In genomic region chr19:38565686-38566105, GRCh38 we compare ENCODE assay signal across 10 cellular contexts. TPM values are rescaled to one million over a fixed set of nuclear protein-coding genes. Genes with fewer than 3 reads are reported as not detected.
DNase-seq lines count a peak whose midpoint lies in the region; ATAC-seq, FAIRE-seq and TF ChIP-seq lines count a peak whose summit lies in the region.
"Had no signal": no experiment of that assay in that cellular context is flagged by ENCODE, and none has a peak within 500 bp of the region (broad histone marks: within the 10 kb centered on the region; RNA-seq: fewer than 3 reads in every experiment).

No MANE protein-coding gene starts in this region.

- peaks cover 0 to 29% (median 13%) of the 10 kb centered on the region in 4 donors for H3K4me1 Mint-ChIP-seq in CD4-positive, CD25-positive, alpha-beta regulatory T cell
- H3K4me1 Mint-ChIP-seq in activated naive CD8-positive, alpha-beta T cell treated with anti-CD3 and anti-CD28 coated beads, Interleukin-2, amount 50 U/mL, for 24 hours, result peaks cover 12% of the 10 kb centered on the region
- peaks cover 0 to 25% of the 10 kb centered on the region in 2 donors for H3K4me1 Mint-ChIP-seq in natural killer cell

- H2AK5ac ChIP-seq in trophoblast cell (ENCODE audit: low read length), result no peak overlapping the region

- H2BK120ac ChIP-seq in trophoblast cell (ENCODE audit: insufficient read depth, low read length, poor library complexity), result no peak overlapping the region

- H3K79me2 ChIP-seq in trophoblast cell (ENCODE audit: control insufficient read depth, insufficient read depth, low read length, poor library complexity), result no peaks in the 10 kb centered on the region

- no peaks in the 10 kb centered on the region for H3K36me3 ChIP-seq in CD4-positive, CD25-positive, alpha-beta regulatory T cell (ENCODE audit: control insufficient read depth, insufficient read depth, low read length)
- H3K36me3 ChIP-seq in trophoblast cell (ENCODE audit: control insufficient read depth in 1 of 2, insufficient read depth in 2 of 2, low read length in 2 of 2), result no peaks in the 10 kb centered on the region

- no peak overlapping the region for H3K18ac ChIP-seq in trophoblast cell (ENCODE audit: low read length)

- no peaks in the 10 kb centered on the region for H3K79me1 ChIP-seq in trophoblast cell (ENCODE audit: low read length)

- 100% methylated on average over 1 of the region's 22 CpGs for WGBS in trophoblast cell (ENCODE audit: extremely low coverage, insufficient coverage, insufficient read length)

- no peak overlapping the region for H3K23ac ChIP-seq in trophoblast cell (ENCODE audit: low read length)

- H3K27me3 Mint-ChIP-seq in CD4-positive, CD25-positive, alpha-beta regulatory T cell, result peaks cover 9% of the 10 kb centered on the region
- H3K27me3 Mint-ChIP-seq in activated naive CD8-positive, alpha-beta T cell treated with anti-CD3 and anti-CD28 coated beads, Interleukin-2, amount 50 U/mL, for 24 hours, result peaks cover 35% of the 10 kb centered on the region
- peaks cover 26 to 28% of the 10 kb centered on the region in 2 donors for H3K27me3 Mint-ChIP-seq in natural killer cell (ENCODE audit: low read depth in 2 of 2)

- H3K4ac ChIP-seq in trophoblast cell (ENCODE audit: low read depth, low read length), result no peak overlapping the region

- no peak overlapping the region for H3K4me2 ChIP-seq in trophoblast cell (ENCODE audit: low read length)

- H2BK12ac ChIP-seq in trophoblast cell (ENCODE audit: low read length), result no peak overlapping the region

- H3K9me3 ChIP-seq in CD4-positive, CD25-positive, alpha-beta regulatory T cell (ENCODE audit: control insufficient read depth in 2 of 2, low read length in 2 of 2), result no peaks in the 10 kb centered on the region
- H3K9me3 ChIP-seq in trophoblast cell (ENCODE audit: insufficient read depth, low read depth, low read length), result no peaks in the 10 kb centered on the region

- peaks cover 14% of the 10 kb centered on the region for H3K4me1 ChIP-seq in CD4-positive, CD25-positive, alpha-beta regulatory T cell (ENCODE audit: control insufficient read depth, insufficient read depth, low read length, poor library complexity, severe bottlenecking)
- no peaks in the 10 kb centered on the region for H3K4me1 ChIP-seq in trophoblast cell (ENCODE audit: control insufficient read depth in 1 of 2, insufficient read depth in 2 of 2, low read length in 2 of 2)

- no peak overlapping the region for H3K4me3 ChIP-seq in CD4-positive, CD25-positive, alpha-beta regulatory T cell (ENCODE audit: low read depth, low read length)
- no peak overlapping the region for H3K4me3 ChIP-seq in trophoblast cell (ENCODE audit: low read depth, low read length)

- H3K4me3 Mint-ChIP-seq in CD4-positive, CD25-positive, alpha-beta regulatory T cell, result peak overlapping the region; percentile 70 to 88 (median 82)
- H3K4me3 Mint-ChIP-seq in activated naive CD8-positive, alpha-beta T cell treated with anti-CD3 and anti-CD28 coated beads, Interleukin-2, amount 50 U/mL, for 24 hours, result peak overlapping the region; percentile 36
- H3K4me3 Mint-ChIP-seq in natural killer cell, result peak overlapping the region; percentile 84

- no peak overlapping the region for H4K91ac ChIP-seq in trophoblast cell (ENCODE audit: low read depth, low read length)

- no peak for TF ChIP-seq CTCF in natural killer cell (IDR thresholded peaks at IDR 0.05)

- FAIRE-seq in GM18507 (lab: Jason Lieb, UNC), result peak; percentile 59
- FAIRE-seq: TTC549 had no signal

- no peak overlapping the region for H3K14ac ChIP-seq in trophoblast cell (ENCODE audit: low read length)

- no peak overlapping the region for H4K12ac ChIP-seq in trophoblast cell (ENCODE audit: low read depth, low read length)

- no peak overlapping the region for H4K8ac ChIP-seq in trophoblast cell (ENCODE audit: low read depth, low read length)

- H3K27me3 ChIP-seq in CD4-positive, CD25-positive, alpha-beta regulatory T cell (ENCODE audit: control insufficient read depth, insufficient read depth, low read length), result no peaks in the 10 kb centered on the region
- no peaks in the 10 kb centered on the region for H3K27me3 ChIP-seq in trophoblast cell (ENCODE audit: insufficient read depth, low read length)

- H3K36me3 Mint-ChIP-seq in CD4-positive, CD25-positive, alpha-beta regulatory T cell, result no peaks in the 10 kb centered on the region
- H3K36me3 Mint-ChIP-seq in activated naive CD8-positive, alpha-beta T cell treated with anti-CD3 and anti-CD28 coated beads, Interleukin-2, amount 50 U/mL, for 24 hours (ENCODE audit: low read depth), result no peaks in the 10 kb centered on the region
- no peaks in the 10 kb centered on the region for H3K36me3 Mint-ChIP-seq in natural killer cell

- peak overlapping the region in 1 of 3 donors; percentile 71 for H3K27ac Mint-ChIP-seq in CD4-positive, CD25-positive, alpha-beta regulatory T cell
- H3K27ac Mint-ChIP-seq in activated naive CD8-positive, alpha-beta T cell treated with anti-CD3 and anti-CD28 coated beads, Interleukin-2, amount 50 U/mL, for 24 hours, result no peak overlapping the region
- H3K27ac Mint-ChIP-seq in natural killer cell, result no peak overlapping the region

- no peak for DNase-seq in CD4-positive, CD25-positive, alpha-beta regulatory T cell
- no peak for DNase-seq in GM18507 (ENCODE audit: extremely low spot score, insufficient read length, low read depth)
- no peak for DNase-seq in activated naive CD8-positive, alpha-beta T cell treated with anti-CD3 and anti-CD28 coated beads, Interleukin-2, amount 50 U/mL, for 24 hours
- no peak for DNase-seq in natural killer cell
- DNase-seq in trophoblast cell, result no peak
- DNase-seq in DMS 273 treated with DMSO at 0.1 percent for 48 hours (lab: John Stamatoyannopoulos, UW), result no peak
- DNase-seq: DND-41, NCI-H1930 had no signal

- ATAC-seq in CD4-positive, CD25-positive, alpha-beta regulatory T cell (ENCODE audit: low read depth in 2 of 2), result no peak
- no peak for ATAC-seq in activated naive CD8-positive, alpha-beta T cell treated with anti-CD3 and anti-CD28 coated beads, Interleukin-2, amount 50 U/mL, for 24 hours
- ATAC-seq in natural killer cell (no peak), HG03460 (IDR thresholded peaks at IDR 0.05; ENCODE audit: unreplicated experiment) (no peak)

- H3K27ac ChIP-seq in CD4-positive, CD25-positive, alpha-beta regulatory T cell (ENCODE audit: insufficient read depth, low read length, poor library complexity, severe bottlenecking), result no peak overlapping the region
- H3K27ac ChIP-seq in trophoblast cell (ENCODE audit: low read depth, low read length), result no peak overlapping the region

- H2AFZ ChIP-seq in trophoblast cell (ENCODE audit: insufficient read depth, low read length, poor library complexity), result no peak overlapping the region

- intact Hi-C loops in natural killer cell (cut with micrococcal nuclease), result no loop called here

- peaks cover 0 to 2% (median 0%) of the 10 kb centered on the region in 7 donors for H3K9me3 Mint-ChIP-seq in CD4-positive, CD25-positive, alpha-beta regulatory T cell
- no peaks in the 10 kb centered on the region for H3K9me3 Mint-ChIP-seq in activated naive CD8-positive, alpha-beta T cell treated with anti-CD3 and anti-CD28 coated beads, Interleukin-2, amount 50 U/mL, for 24 hours
- H3K9me3 Mint-ChIP-seq in natural killer cell, result no peaks in the 10 kb centered on the region

- no peak overlapping the region for H2BK5ac ChIP-seq in trophoblast cell (ENCODE audit: low read depth, low read length, poor library complexity)

- no peak overlapping the region for H3K9ac ChIP-seq in trophoblast cell (ENCODE audit: low read length)

RNA-seq across cellular contexts. Expression of gene MAP4K1, which starts 52.1 kb away (rescaled TPM):
- total RNA-seq in CD4-positive, CD25-positive, alpha-beta regulatory T cell, result 310 TPM
- 100 to 1,000 TPM; 117 to 164 (median 140) TPM for polyA plus RNA-seq in CD4-positive, CD25-positive, alpha-beta regulatory T cell
- 100 to 1,000 TPM; 162 to 201 (median 163) TPM for total RNA-seq in natural killer cell
- polyA plus RNA-seq in trophoblast cell (2013), result 0.56 and 0.72 TPM in 2 replicates

RNA-seq across cellular contexts. Expression of gene EIF3K, which starts 53.3 kb away (rescaled TPM):
- total RNA-seq in CD4-positive, CD25-positive, alpha-beta regulatory T cell, result 319 TPM
- 100 to 1,000 TPM; 429 to 508 (median 476) TPM for polyA plus RNA-seq in CD4-positive, CD25-positive, alpha-beta regulatory T cell
- 100 to 1,000 TPM; 232 to 262 (median 238) TPM for total RNA-seq in natural killer cell
- polyA plus RNA-seq in trophoblast cell (2013), result 205 and 214 TPM in 2 replicates
